18 cellular contexts compared by ENCODE assay signal in genomic region chr5:149069711-149070110, GRCh38. TPM values are rescaled to one million over a fixed set of nuclear protein-coding genes. Genes with fewer than 3 reads are reported as not detected.
"Had no signal": no experiment of that assay in that cellular context is flagged by ENCODE, and none has a peak within 500 bp of the region (broad histone marks: within the 10 kb centered on the region; RNA-seq: fewer than 3 reads in every experiment).

No MANE protein-coding gene starts in this region.

- H3K4me3 Mint-ChIP-seq: endodermal cell; immature natural killer cell; naive thymus-derived CD4-positive, alpha-beta T cell; nephron progenitor cell; type B pancreatic cell had no signal

- H3K27ac ChIP-seq: coronary artery, neutrophil, stomach, uterus had no signal

- H3K27me3 Mint-ChIP-seq: type B pancreatic cell had no signal

- H3K27ac Mint-ChIP-seq: endodermal cell; immature natural killer cell; naive thymus-derived CD4-positive, alpha-beta T cell; nephron progenitor cell; type B pancreatic cell had no signal

- ATAC-seq: naive thymus-derived CD4-positive, alpha-beta T cell had no signal

- H3K4me1 ChIP-seq: stomach, uterus had no signal

- DNase-seq: effector CD4-positive, alpha-beta T cell; endodermal cell; immature natural killer cell; naive thymus-derived CD4-positive, alpha-beta T cell; nephron progenitor cell; posterior cingulate gyrus; small intestine; stimulated activated CD4-positive, alpha-beta T cell treated with anti-CD3 and anti-CD28 coated beads, Interleukin-12 subunit alpha, Interleukin-12 subunit beta, amount 100 ng/mL, for 4 hours; stimulated activated naive CD4-positive, alpha-beta T cell; stomach; substantia nigra; uterus had no signal

- H3K9me3 ChIP-seq: neutrophil, stomach, uterus had no signal

- H3K4me1 Mint-ChIP-seq: endodermal cell; immature natural killer cell; naive thymus-derived CD4-positive, alpha-beta T cell; nephron progenitor cell had no signal

- H3K27me3 ChIP-seq: neutrophil, stomach, uterus had no signal

- H3K4me3 ChIP-seq: coronary artery, stomach, uterus had no signal

- H3K9me3 Mint-ChIP-seq: nephron progenitor cell had no signal

- FAIRE-seq: endothelial cell of umbilical vein, frontal cortex, keratinocyte, small intestine had no signal

- H3K36me3 ChIP-seq: neutrophil, stomach, uterus had no signal

- H3K36me3 Mint-ChIP-seq: naive thymus-derived CD4-positive, alpha-beta T cell had no signal

RNA-seq across cellular contexts. Expression of gene SH3TC2, which starts 6.8 kb away (rescaled TPM):
- polyA plus RNA-seq: naive thymus-derived CD4-positive, alpha-beta T cell had no signal
